ENCODE assay signal across 11 cellular contexts in the genomic region with DNA sequence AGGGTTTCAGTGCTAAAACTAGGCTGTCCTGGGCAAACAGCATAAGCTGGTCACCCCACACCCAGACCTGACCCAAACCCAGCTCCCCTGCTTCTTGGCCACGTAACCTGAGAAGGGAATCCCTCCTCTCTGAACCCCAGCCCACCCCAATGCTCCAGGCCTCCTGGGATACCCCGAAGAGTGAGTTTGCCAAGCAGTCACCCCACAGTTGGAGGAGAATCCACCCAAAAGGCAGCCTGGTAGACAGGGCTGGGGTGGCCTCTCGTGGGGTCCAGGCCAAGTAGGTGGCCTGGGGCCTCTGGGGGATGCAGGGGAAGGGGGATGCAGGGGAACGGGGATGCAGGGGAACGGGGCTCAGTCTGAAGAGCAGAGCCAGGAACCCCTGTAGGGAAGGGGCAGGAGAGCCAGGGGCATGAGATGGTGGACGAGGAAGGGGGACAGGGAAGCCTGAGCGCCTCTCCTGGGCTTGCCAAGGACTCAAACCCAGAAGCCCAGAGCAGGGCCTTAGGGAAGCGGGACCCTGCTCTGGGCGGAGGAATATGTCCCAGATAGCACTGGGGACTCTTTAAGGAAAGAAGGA. TPM values are rescaled to one million over a fixed set of nuclear protein-coding genes. Genes with fewer than 3 reads are reported as not detected.
DNase-seq lines count a peak whose midpoint lies in the region; ATAC-seq and TF ChIP-seq lines count a peak whose summit lies in the region.
"Had no signal": no experiment of that assay in that cellular context is flagged by ENCODE, and none has a peak within 500 bp of the region (broad histone marks: within the 10 kb centered on the region; RNA-seq: fewer than 3 reads in every experiment).

No MANE protein-coding gene starts in this region.

- peaks cover 44% of the 10 kb centered on the region for H3K4me1 Mint-ChIP-seq in activated naive CD4-positive, alpha-beta T cell treated with anti-CD3 and anti-CD28 coated beads, Interleukin-2, amount 10 ng/mL, durations not matched to agents 7 days and 5 days
- peaks cover 28% of the 10 kb centered on the region for H3K4me1 Mint-ChIP-seq in type B pancreatic cell (ENCODE audit: unreplicated experiment)

- intact Hi-C loops in ascending aorta (cut with DNase I) = loop anchor here (5.0 to 10.0 kb wide), 7 partner anchors 168 to 1250 kb away; partner anchors contain the start of genes BRSK1, CDC42EP5, HSPBP1 and MYADM

- peaks cover 5% of the 10 kb centered on the region for H3K27me3 Mint-ChIP-seq in activated naive CD4-positive, alpha-beta T cell treated with anti-CD3 and anti-CD28 coated beads, Interleukin-2, amount 10 ng/mL, durations not matched to agents 7 days and 5 days
- peaks cover 5% of the 10 kb centered on the region for H3K27me3 Mint-ChIP-seq in type B pancreatic cell

- in situ Hi-C loops in GM13976 (cut with MboI; ENCODE audit: low sequenced_read_pairs, unreplicated experiment) = no loop called here

- CTCF ChIA-PET in activated naive CD4-positive, alpha-beta T cell treated with anti-CD3 and anti-CD28 coated beads, Interleukin-2, amount 10 ng/mL, durations not matched to agents 7 days and 5 days (lab: Charles Lee) = no interaction called here

- H3K9me3 Mint-ChIP-seq in activated naive CD4-positive, alpha-beta T cell treated with anti-CD3 and anti-CD28 coated beads, Interleukin-2, amount 10 ng/mL, durations not matched to agents 7 days and 5 days = no peaks in the 10 kb centered on the region
- no peaks in the 10 kb centered on the region for H3K9me3 Mint-ChIP-seq in activated naive CD4-positive, alpha-beta T cell treated with anti-CD3 and anti-CD28 coated beads, Interleukin-2, amount 50 U/mL, for 72 hours
- H3K9me3 Mint-ChIP-seq in type B pancreatic cell = no peaks in the 10 kb centered on the region

- ATAC-seq in activated naive CD4-positive, alpha-beta T cell treated with anti-CD3 and anti-CD28 coated beads, Interleukin-2, amount 50 U/mL, for 72 hours = no peak

- TF ChIP-seq CTCF in ascending aorta (IDR thresholded peaks at IDR 0.05) (no peak), type B pancreatic cell (conservative IDR thresholded peaks at IDR 0.05) (no peak), GM13976 (IDR thresholded peaks at IDR 0.05; ENCODE audit: borderline replicate concordance, control extremely low read depth, extremely low read depth, insufficient read depth, missing control alignments) (no peak)

- DNase-seq in activated naive CD4-positive, alpha-beta T cell treated with anti-CD3 and anti-CD28 coated beads, Interleukin-2, amount 10 ng/mL, durations not matched to agents 7 days and 5 days = no peak
- no peak for DNase-seq in activated naive CD4-positive, alpha-beta T cell treated with anti-CD3 and anti-CD28 coated beads, Interleukin-2, amount 50 U/mL, for 72 hours (ENCODE audit: low spot score in 2 of 2)
- DNase-seq in ascending aorta (ENCODE audit: low spot score in 2 of 2) (no peak), type B pancreatic cell (ENCODE audit: extremely low spot score, unreplicated experiment) (no peak), Kasumi-1 (lab: John Stamatoyannopoulos, UW) (no peak), GM13976 (ENCODE audit: low spot score) (no peak), Ammon's horn (ENCODE audit: low spot score) (no peak)
- DNase-seq: effector CD8-positive, alpha-beta T cell; NCI-H1436; SHP77 treated with DMSO at 0.1 percent for 48 hours had no signal

- peak overlapping the region; percentile 79 to 87 for H3K27ac ChIP-seq in ascending aorta

- peaks cover 3 to 14% of the 10 kb centered on the region in 2 donors for H3K36me3 ChIP-seq in ascending aorta
- H3K36me3 ChIP-seq in mucosa of stomach (ENCODE audit: control insufficient read depth, insufficient read depth, low read length) = no peaks in the 10 kb centered on the region

- H3K4me1 ChIP-seq in ascending aorta = peaks cover 13 to 38% of the 10 kb centered on the region in 2 donors
- peaks cover 45% of the 10 kb centered on the region for H3K4me1 ChIP-seq in mucosa of stomach (ENCODE audit: control insufficient read depth, insufficient read depth, low read length)

- H3K9me3 ChIP-seq in ascending aorta (no peaks in the 10 kb centered on the region), mucosa of stomach (ENCODE audit: control insufficient read depth, low read length) (no peaks in the 10 kb centered on the region)

- H3K36me3 Mint-ChIP-seq in activated naive CD4-positive, alpha-beta T cell treated with anti-CD3 and anti-CD28 coated beads, Interleukin-2, amount 10 ng/mL, durations not matched to agents 7 days and 5 days = peaks cover 20% of the 10 kb centered on the region
- peaks cover 25 to 29% of the 10 kb centered on the region in 2 donors for H3K36me3 Mint-ChIP-seq in activated naive CD4-positive, alpha-beta T cell treated with anti-CD3 and anti-CD28 coated beads, Interleukin-2, amount 50 U/mL, for 72 hours
- no peaks in the 10 kb centered on the region for H3K36me3 Mint-ChIP-seq in type B pancreatic cell

- H3K4me3 ChIP-seq in ascending aorta (peak overlapping the region in 1 of 2 donors; percentile 81), mucosa of stomach (ENCODE audit: low read length) (no peak overlapping the region)

- peak overlapping the region; percentile 95 for H3K4me3 Mint-ChIP-seq in activated naive CD4-positive, alpha-beta T cell treated with anti-CD3 and anti-CD28 coated beads, Interleukin-2, amount 10 ng/mL, durations not matched to agents 7 days and 5 days
- H3K4me3 Mint-ChIP-seq in type B pancreatic cell = peak overlapping the region; percentile 98

- H3K27me3 ChIP-seq in ascending aorta (no peaks in the 10 kb centered on the region), mucosa of stomach (ENCODE audit: control insufficient read depth, insufficient read depth, low read length) (no peaks in the 10 kb centered on the region)

- H3K27ac Mint-ChIP-seq in activated naive CD4-positive, alpha-beta T cell treated with anti-CD3 and anti-CD28 coated beads, Interleukin-2, amount 10 ng/mL, durations not matched to agents 7 days and 5 days = no peak overlapping the region
- peak overlapping the region in 1 of 2 donors; percentile 72 for H3K27ac Mint-ChIP-seq in activated naive CD4-positive, alpha-beta T cell treated with anti-CD3 and anti-CD28 coated beads, Interleukin-2, amount 50 U/mL, for 72 hours
- H3K27ac Mint-ChIP-seq in type B pancreatic cell = peak overlapping the region; percentile 97

- H3K9ac ChIP-seq in mucosa of stomach (ENCODE audit: low read length) = peak overlapping the region; percentile 33

RNA-seq across cellular contexts. Expression of gene PPP1R12C, which starts 2.8 kb away (rescaled TPM):
- 10 to 100 TPM; 52.7 to 76.5 TPM for total RNA-seq in activated naive CD4-positive, alpha-beta T cell treated with anti-CD3 and anti-CD28 coated beads, Interleukin-2, amount 50 U/mL, for 72 hours
- total RNA-seq in ascending aorta = 219 TPM
- 102 and 113 TPM in 2 replicates for total RNA-seq in type B pancreatic cell (ENCODE audit: low replicate concordance)

RNA-seq across cellular contexts. Expression of gene TNNT1, which starts 34.4 kb away (rescaled TPM):
- total RNA-seq in activated naive CD4-positive, alpha-beta T cell treated with anti-CD3 and anti-CD28 coated beads, Interleukin-2, amount 50 U/mL, for 72 hours = 1 to 10 TPM in 1 of 2 donors, not detected in 1; 1.3 TPM
- not detected for total RNA-seq in ascending aorta
- total RNA-seq in type B pancreatic cell (ENCODE audit: low replicate concordance) = 27.6 and 83.1 TPM in 2 replicates

RNA-seq across cellular contexts. Expression of gene EPS8L1, which starts 39.0 kb away (rescaled TPM):
- 1 to 10 TPM; 1.2 to 2.6 TPM for total RNA-seq in activated naive CD4-positive, alpha-beta T cell treated with anti-CD3 and anti-CD28 coated beads, Interleukin-2, amount 50 U/mL, for 72 hours
- total RNA-seq in ascending aorta (not detected), type B pancreatic cell (ENCODE audit: low replicate concordance) (54.0 and 116 TPM in 2 replicates)

RNA-seq across cellular contexts. Expression of gene TNNI3, which starts 42.9 kb away (rescaled TPM):
- total RNA-seq in activated naive CD4-positive, alpha-beta T cell treated with anti-CD3 and anti-CD28 coated beads, Interleukin-2, amount 50 U/mL, for 72 hours = not detected
- not detected for total RNA-seq in ascending aorta
- 2.1 and 4.3 TPM in 2 replicates for total RNA-seq in type B pancreatic cell (ENCODE audit: low replicate concordance)

RNA-seq across cellular contexts. Expression of gene RDH13, which starts 51.7 kb away (rescaled TPM):
- total RNA-seq in activated naive CD4-positive, alpha-beta T cell treated with anti-CD3 and anti-CD28 coated beads, Interleukin-2, amount 50 U/mL, for 72 hours = 10 to 100 TPM; 15.9 to 16.0 TPM
- total RNA-seq in ascending aorta (12.1 TPM), type B pancreatic cell (ENCODE audit: low replicate concordance) (37.9 and 74.9 TPM in 2 replicates)

Comparison
In these comparisons a context has a peak if more than half of its experiments do, and no peak if none do; other contexts are left out.
1. RNA of gene TNNT1, which starts 34.4 kb away (total RNA-seq): 27.6 to 83.1 TPM in type B pancreatic cell; 1.3 TPM in activated naive CD4-positive, alpha-beta T cell treated with anti-CD3 and anti-CD28 coated beads, Interleukin-2, amount 50 U/mL, for 72 hours and not detected in ascending aorta (single experiment); every median in the first group is over 10 times any median in the second.
2. RNA of gene EPS8L1, which starts 39.0 kb away (total RNA-seq): 54.0 to 116 TPM in type B pancreatic cell; 1.2 to 2.6 TPM in activated naive CD4-positive, alpha-beta T cell treated with anti-CD3 and anti-CD28 coated beads, Interleukin-2, amount 50 U/mL, for 72 hours and not detected in ascending aorta (single experiment); every median in the first group is over 10 times any median in the second.